In genomic region chr5:119323630-119324000, GRCh38 we compare ENCODE assay signal across 8 cellular contexts. TPM values are rescaled to one million over a fixed set of nuclear protein-coding genes. Genes with fewer than 3 reads are reported as not detected.
DNase-seq lines count a peak whose midpoint lies in the region; TF ChIP-seq lines count a peak whose summit lies in the region.

No MANE protein-coding gene starts in this region.

- peaks cover 39% of the 10 kb centered on the region for H3K36me3 Mint-ChIP-seq in activated CD4-positive, alpha-beta T cell treated with anti-CD3 and anti-CD28 coated beads, Interleukin-2, amount 10 ng/mL, durations not matched to agents 7 days and 5 days (ENCODE audit: low read depth)

- H3K27ac Mint-ChIP-seq in activated CD4-positive, alpha-beta T cell treated with anti-CD3 and anti-CD28 coated beads, Interleukin-2, amount 10 ng/mL, durations not matched to agents 7 days and 5 days, result peak overlapping the region; percentile 89

- H3K27ac ChIP-seq in thymus (ENCODE audit: low read depth) (peak overlapping the region; percentile 21), adrenal gland (peak overlapping the region in 2 of 5 donors; percentile 31 to 62)

- H3K4me3 ChIP-seq in fibroblast of pulmonary artery (replicated peaks; ENCODE audit: low read depth, low read length) (no peak overlapping the region), thymus (ENCODE audit: low read length) (no peak overlapping the region), adrenal gland (no peak overlapping the region)

- CTCF ChIA-PET in activated CD4-positive, alpha-beta T cell treated with anti-CD3 and anti-CD28 coated beads, Interleukin-2, amount 10 ng/mL, durations not matched to agents 7 days and 5 days (lab: Charles Lee), result interaction anchor here (1.2 to 1.6 kb wide), 9 partner anchors 8 to 335 kb away, joined by 3 to 13 read pairs (median 4); partner anchors contain the start of gene DTWD2

- intact Hi-C loops in adrenal gland (cut with DNase I), result no loop called here

- peaks cover 92% of the 10 kb centered on the region for H3K4me1 Mint-ChIP-seq in activated CD4-positive, alpha-beta T cell treated with anti-CD3 and anti-CD28 coated beads, Interleukin-2, amount 10 ng/mL, durations not matched to agents 7 days and 5 days

- H3K4me3 Mint-ChIP-seq in activated CD4-positive, alpha-beta T cell treated with anti-CD3 and anti-CD28 coated beads, Interleukin-2, amount 10 ng/mL, durations not matched to agents 7 days and 5 days, result no peak overlapping the region

- H3K27me3 ChIP-seq in thymus (ENCODE audit: control insufficient read depth, insufficient read depth) (no peaks in the 10 kb centered on the region), adrenal gland (no peaks in the 10 kb centered on the region)

- peaks cover 57% of the 10 kb centered on the region for H3K4me1 ChIP-seq in thymus (ENCODE audit: control insufficient read depth, insufficient read depth, low read length)
- H3K4me1 ChIP-seq in adrenal gland (replicated peaks in 1 of 2), result no peaks in the 10 kb centered on the region

- no peaks in the 10 kb centered on the region for H3K9me3 Mint-ChIP-seq in activated CD4-positive, alpha-beta T cell treated with anti-CD3 and anti-CD28 coated beads, Interleukin-2, amount 10 ng/mL, durations not matched to agents 7 days and 5 days

- TF ChIP-seq POLR2A in adrenal gland (IDR thresholded peaks at IDR 0.05), result no peak

- TF ChIP-seq CTCF in fibroblast of pulmonary artery (IDR thresholded peaks at IDR 0.05; ENCODE audit: low read length, missing control alignments) (no peak), adrenal gland (IDR thresholded peaks at IDR 0.05) (no peak)

- POLR2A ChIA-PET in activated CD4-positive, alpha-beta T cell treated with anti-CD3 and anti-CD28 coated beads, Interleukin-2, amount 10 ng/mL, durations not matched to agents 7 days and 5 days (lab: Charles Lee), result no interaction called here

- H3K36me3 ChIP-seq in thymus (ENCODE audit: control insufficient read depth, insufficient read depth) (no peaks in the 10 kb centered on the region), adrenal gland (replicated peaks in 1 of 2) (no peaks in the 10 kb centered on the region)

- H3K27me3 Mint-ChIP-seq in activated CD4-positive, alpha-beta T cell treated with anti-CD3 and anti-CD28 coated beads, Interleukin-2, amount 10 ng/mL, durations not matched to agents 7 days and 5 days, result no peaks in the 10 kb centered on the region

- H3K9me3 ChIP-seq in thymus (ENCODE audit: control insufficient read depth), result no peaks in the 10 kb centered on the region
- no peaks in the 10 kb centered on the region for H3K9me3 ChIP-seq in adrenal gland (replicated peaks in 1 of 3)

- no peak for DNase-seq in activated CD4-positive, alpha-beta T cell treated with anti-CD3 and anti-CD28 coated beads, Interleukin-2, amount 10 ng/mL, durations not matched to agents 7 days and 5 days
- no peak for DNase-seq in activated CD4-positive, alpha-beta T cell treated with anti-CD3 and anti-CD28 coated beads for 4 hours
- DNase-seq in RPMI7951 (ENCODE audit: low read depth) (peak; percentile 27), fibroblast of pulmonary artery (ENCODE audit: low read depth) (peak; percentile 52), NCI-H187 (lab: John Stamatoyannopoulos, UW) (no peak), foreskin melanocyte (no peak), adrenal gland (no peak)

RNA-seq across cellular contexts. Expression of gene TNFAIP8, which starts 32.2 kb away (rescaled TPM):
- 100 to 1,000 TPM; 167 to 184 TPM for total RNA-seq in activated CD4-positive, alpha-beta T cell treated with anti-CD3 and anti-CD28 coated beads, Interleukin-2, amount 10 ng/mL, durations not matched to agents 7 days and 5 days
- 23.7 and 25.6 TPM in 2 replicates for total RNA-seq in RPMI7951 (2014; rRNA removed; shearing (Covaris generic))
- polyA plus RNA-seq in thymus (94.1 TPM), adrenal gland (1 to 10 TPM; 3.1 to 6.3 (median 3.9) TPM)
- total RNA-seq in adrenal gland, result 10 to 100 TPM in 2 of 8 donors, 1 to 10 TPM in 6; 1.4 to 12.7 (median 7.0) TPM

Comparison
In these comparisons a context has a peak if more than half of its experiments do, and no peak if none do; other contexts are left out.
1. DNase-seq: peak in RPMI7951 (single experiment) and fibroblast of pulmonary artery (single experiment); none in activated CD4-positive, alpha-beta T cell treated with anti-CD3 and anti-CD28 coated beads, Interleukin-2, amount 10 ng/mL, durations not matched to agents 7 days and 5 days (single experiment), activated CD4-positive, alpha-beta T cell treated with anti-CD3 and anti-CD28 coated beads for 4 hours (0 of 2), NCI-H187 (0 of 2), foreskin melanocyte (single experiment) and adrenal gland (0 of 7).